ENCODE assay signal across 9 cellular contexts in the genomic region with DNA sequence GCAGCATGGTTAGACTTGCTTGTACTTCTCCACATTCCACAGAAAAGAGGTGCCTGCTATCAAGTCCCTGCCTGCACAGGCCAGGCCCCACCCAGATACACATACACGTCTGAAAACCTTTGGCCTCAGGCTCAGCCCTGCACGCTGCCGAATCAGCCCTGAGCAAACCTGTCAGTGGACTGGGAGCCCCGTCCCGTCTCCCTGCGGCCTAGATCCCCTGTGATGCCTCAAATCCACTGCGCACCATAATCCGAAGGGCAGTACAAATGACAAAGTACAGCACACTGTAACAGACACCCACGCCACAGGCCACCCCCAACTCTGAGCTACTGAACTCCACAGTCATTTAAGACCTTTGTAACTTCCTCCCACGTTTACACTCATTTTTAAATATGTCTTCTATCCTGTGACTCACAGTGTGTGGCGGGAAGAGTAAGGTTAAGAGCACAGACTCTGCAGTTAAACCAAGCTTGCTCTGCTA.
DNase-seq lines count a peak whose midpoint lies in the region; ATAC-seq, FAIRE-seq and TF ChIP-seq lines count a peak whose summit lies in the region.
"Had no signal": no experiment of that assay in that cellular context is flagged by ENCODE, and none has a peak within 500 bp of the region (broad histone marks: within the 10 kb centered on the region; RNA-seq: fewer than 3 reads in every experiment).

No MANE protein-coding gene starts in this region.

- DNase-seq in A549 (ENCODE audit: low read depth in 1 of 2, low spot score in 1 of 2) = peak in 1 of 2 experiments; percentile 52
- peak; percentile 81 for DNase-seq in activated CD4-positive, alpha-beta memory T cell treated with anti-CD3 and anti-CD28 coated beads for 36 hours
- peak in 1 of 3 donors; percentile 33 for DNase-seq in right lobe of liver
- no peak for DNase-seq in SHP77 (lab: John Stamatoyannopoulos, UW)
- DNase-seq in dorsolateral prefrontal cortex = no peak

- ATAC-seq in A549 (peak; percentile 79 to 83), GM19395 (IDR thresholded peaks at IDR 0.05; ENCODE audit: unreplicated experiment) (peak; percentile 71), HG03469 (IDR thresholded peaks at IDR 0.05; ENCODE audit: unreplicated experiment) (peak; percentile 79), right lobe of liver (peak in 3 of 4 donors; percentile 8 to 70 (median 19)), gastroesophageal sphincter (no peak)

- peaks cover 62% of the 10 kb centered on the region for H3K4me1 Mint-ChIP-seq in activated CD4-positive, alpha-beta memory T cell treated with anti-CD3 and anti-CD28 coated beads for 36 hours (ENCODE audit: low read depth)

- no peaks in the 10 kb centered on the region for H3K36me3 Mint-ChIP-seq in activated CD4-positive, alpha-beta memory T cell treated with anti-CD3 and anti-CD28 coated beads for 36 hours

- H3K4me3 Mint-ChIP-seq in activated CD4-positive, alpha-beta memory T cell treated with anti-CD3 and anti-CD28 coated beads for 36 hours = peak overlapping the region; percentile 45

- CTCF ChIA-PET in A549 (lab: Yijun Ruan, JAX) = interaction anchor here (0.7 to 1.0 kb wide), 3 partner anchors 10 to 34 kb away, joined by 3 to 4 read pairs (median 3); no protein-coding TSS in a partner anchor
- CTCF ChIA-PET in activated CD4-positive, alpha-beta memory T cell treated with anti-CD3 and anti-CD28 coated beads for 36 hours (lab: Charles Lee) = interaction anchor here (0.7 to 1.9 kb wide), 7 partner anchors 25 to 191 kb away, joined by 3 to 5 read pairs (median 4); a partner anchor contains a TSS

- H3K4me2 ChIP-seq in A549 = peak overlapping the region; percentile 66

- H3K9me3 ChIP-seq in A549 (no peaks in the 10 kb centered on the region), right lobe of liver (no peaks in the 10 kb centered on the region), gastroesophageal sphincter (peaks cover 0 to 10% (median 0%) of the 10 kb centered on the region in 3 donors)
- H3K9me3 ChIP-seq: neutrophil had no signal

- WGBS in A549 (ENCODE audit: missing lambda C conversion rate) = 25% methylated on average over 10 of the region's 11 CpGs
- WGBS in right lobe of liver (ENCODE audit: insufficient coverage, low coverage, low lambda C conversion rate, missing lambda C conversion rate) = 34% methylated on average over 11 of the region's 11 CpGs
- WGBS in gastroesophageal sphincter (ENCODE audit: low coverage in 1 of 2), 2 donors = 68 to 76% methylated on average over 3 to 11 of the region's 11 CpGs

- TF ChIP-seq POLR2A in A549 (IDR thresholded peaks at IDR 0.05; ENCODE audit: low read length) = no peak
- no peak for TF ChIP-seq POLR2A in right lobe of liver (IDR thresholded peaks at IDR 0.05)
- TF ChIP-seq POLR2A in gastroesophageal sphincter (IDR thresholded peaks at IDR 0.05) = no peak

- H3K4me3 ChIP-seq in A549 (no peak overlapping the region), right lobe of liver (no peak overlapping the region), gastroesophageal sphincter (no peak overlapping the region), dorsolateral prefrontal cortex (no peak overlapping the region)

- H3K4me1 ChIP-seq in A549 (peaks cover 53% of the 10 kb centered on the region), right lobe of liver (peaks cover 0 to 16% (median 7%) of the 10 kb centered on the region in 4 donors), gastroesophageal sphincter (peaks cover 0 to 41% (median 8%) of the 10 kb centered on the region in 3 donors)

- no peaks in the 10 kb centered on the region for H3K27me3 Mint-ChIP-seq in activated CD4-positive, alpha-beta memory T cell treated with anti-CD3 and anti-CD28 coated beads for 36 hours

- H3K27ac ChIP-seq in A549 (peak overlapping the region; percentile 26 to 66; a peak in 3 of 6 replicates), right lobe of liver (no peak overlapping the region), gastroesophageal sphincter (no peak overlapping the region), dorsolateral prefrontal cortex (no peak overlapping the region)
- H3K27ac ChIP-seq: neutrophil had no signal

- no peak for TF ChIP-seq EP300 in A549 (IDR thresholded peaks at IDR 0.05)
- no peak for TF ChIP-seq EP300 in gastroesophageal sphincter (IDR thresholded peaks at IDR 0.05)

- peak overlapping the region; percentile 77 for H3K27ac Mint-ChIP-seq in activated CD4-positive, alpha-beta memory T cell treated with anti-CD3 and anti-CD28 coated beads for 36 hours

- H3K36me3 ChIP-seq in right lobe of liver (no peaks in the 10 kb centered on the region), gastroesophageal sphincter (no peaks in the 10 kb centered on the region)
- H3K36me3 ChIP-seq: neutrophil had no signal

- no peak for TF ChIP-seq CTCF in A549 (IDR thresholded peaks at IDR 0.05)
- no peak for TF ChIP-seq CTCF in right lobe of liver (IDR thresholded peaks at IDR 0.05)
- no peak for TF ChIP-seq CTCF in gastroesophageal sphincter (IDR thresholded peaks at IDR 0.05)
- TF ChIP-seq CTCF in dorsolateral prefrontal cortex (IDR thresholded peaks at IDR 0.05 in 54 of 56, conservative IDR thresholded peaks at IDR 0.05 in 2 of 56; ENCODE audit: low read depth in 1 of 56, partially characterized antibody in 56 of 56) = no peak

- no peak for TF ChIP-seq RAD21 in A549 (conservative IDR thresholded peaks at IDR 0.05 in 1 of 2, IDR thresholded peaks at IDR 0.05 in 1 of 2)

- H3K9me3 Mint-ChIP-seq in activated CD4-positive, alpha-beta memory T cell treated with anti-CD3 and anti-CD28 coated beads for 36 hours = no peaks in the 10 kb centered on the region

- FAIRE-seq in A549 (lab: Jason Lieb, UNC) = no peak

- peaks cover 0 to under 1% of the 10 kb centered on the region in 2 donors for H3K27me3 ChIP-seq in right lobe of liver
- no peaks in the 10 kb centered on the region for H3K27me3 ChIP-seq in gastroesophageal sphincter
- no peaks in the 10 kb centered on the region for H3K27me3 ChIP-seq in dorsolateral prefrontal cortex
- H3K27me3 ChIP-seq: neutrophil had no signal

- POLR2A ChIA-PET in A549 (lab: Yijun Ruan, JAX) = no interaction called here
- POLR2A ChIA-PET in activated CD4-positive, alpha-beta memory T cell treated with anti-CD3 and anti-CD28 coated beads for 36 hours (lab: Charles Lee) = interaction anchor here (1.0 to 1.4 kb wide), 4 partner anchors 33 to 67 kb away, joined by 3 to 9 read pairs (median 6); a partner anchor contains a TSS

- intact Hi-C loops in activated CD4-positive, alpha-beta memory T cell treated with anti-CD3 and anti-CD28 coated beads for 36 hours (cut with micrococcal nuclease) = loop anchor here (1.0 to 2.0 kb wide), 5 partner anchors 20 to 68 kb away; no protein-coding TSS in a partner anchor
- intact Hi-C loops in right lobe of liver (cut with DNase I) = loop anchor here in 1 of 2 donors (10.0 kb wide), 1 partner anchor 64 kb away; a partner anchor contains a TSS
- intact Hi-C loops in dorsolateral prefrontal cortex (cut with DNase I) = no loop called here

TF ChIP-seq in A549, 52 proteins besides CTCF, POLR2A, EP300 and RAD21:
- no peak for TF ChIP-seq FOSL2 (IDR thresholded peaks at IDR 0.05)
- peak; percentile 40 for TF ChIP-seq FOSL2 (CRISPR knock-in tag; IDR thresholded peaks at IDR 0.05)
- TF ChIP-seq, protein P1, sequence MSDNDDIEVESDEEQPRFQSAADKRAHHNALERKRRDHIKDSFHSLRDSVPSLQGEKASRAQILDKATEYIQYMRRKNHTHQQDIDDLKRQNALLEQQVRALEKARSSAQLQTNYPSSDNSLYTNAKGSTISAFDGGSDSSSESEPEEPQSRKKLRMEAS (IDR thresholded peaks at IDR 0.05) = no peak

Comparison
In these comparisons a context has a peak if more than half of its experiments do, and no peak if none do; other contexts are left out.
1. H3K27ac ChIP-seq: peak in A549 (2 of 2); none in right lobe of liver (0 of 3), gastroesophageal sphincter (0 of 4) and dorsolateral prefrontal cortex (0 of 59).